Comparison of ENCODE assay signal across 24 cellular contexts in genomic region chr2:206256711-206257110, GRCh38. TPM values are rescaled to one million over a fixed set of nuclear protein-coding genes. Genes with fewer than 3 reads are reported as not detected.
DNase-seq lines count a peak whose midpoint lies in the region; ATAC-seq, FAIRE-seq and TF ChIP-seq lines count a peak whose summit lies in the region.
"Had no signal": no experiment of that assay in that cellular context is flagged by ENCODE, and none has a peak within 500 bp of the region (broad histone marks: within the 10 kb centered on the region; RNA-seq: fewer than 3 reads in every experiment).

No MANE protein-coding gene starts in this region.

- H2BK12ac ChIP-seq in H1 (ENCODE audit: low read depth, low read length) (peak overlapping the region; percentile 33; the same call in 1 of the 2 replicates), trophoblast cell (ENCODE audit: low read length) (no peak overlapping the region)

- 40% methylated on average over 7 of the region's 7 CpGs; no CpG with 5 or more reads in 1 of the 2 experiments for WGBS in H1 (ENCODE audit: extremely low coverage in 1 of 2, insufficient coverage in 1 of 2, insufficient read length in 1 of 2, insufficient replicate concordance in 2 of 2, low coverage in 1 of 2, low lambda C conversion rate in 2 of 2, missing lambda C conversion rate in 1 of 2), 2 experiments
- no CpG with 5 or more reads among the region's 7 CpGs for WGBS in trophoblast cell (ENCODE audit: extremely low coverage, insufficient coverage, insufficient read length)

- H3K36me3 Mint-ChIP-seq in neural crest cell (ENCODE audit: low read depth), result peaks cover 3% of the 10 kb centered on the region
- peaks cover 0 to 5% (median 0%) of the 10 kb centered on the region in 5 donors for H3K36me3 Mint-ChIP-seq in naive thymus-derived CD4-positive, alpha-beta T cell
- H3K36me3 Mint-ChIP-seq: CD4-positive, CD25-positive, alpha-beta regulatory T cell had no signal

- H3K18ac ChIP-seq in H1 (ENCODE audit: extremely low read depth, low read length) (no peak overlapping the region; the same call in 1 of the 2 replicates), trophoblast cell (ENCODE audit: low read length) (no peak overlapping the region)

- H3K14ac ChIP-seq in H1 (ENCODE audit: insufficient read length), result no peak overlapping the region
- no peak overlapping the region for H3K14ac ChIP-seq in trophoblast cell (ENCODE audit: low read length)

- H3K9ac ChIP-seq in H1 (replicated peaks in 1 of 4; ENCODE audit: extremely low read depth in 1 of 4, low read depth in 3 of 4, low read length in 3 of 4), result no peak overlapping the region
- H3K9ac ChIP-seq in trophoblast cell (ENCODE audit: low read length), result no peak overlapping the region
- H3K9ac ChIP-seq: BLaER1, KMS-11 had no signal

- CTCF ChIA-PET in H1 (lab: Charles Lee; ENCODE audit: partially characterized antibody), result interaction anchor here (1.1 to 2.9 kb wide), 6 partner anchors 10 to 299 kb away, joined by 3 to 9 read pairs (median 4); partner anchors contain the start of gene ZDBF2
- CTCF ChIA-PET in naive thymus-derived CD4-positive, alpha-beta T cell (lab: Charles Lee), result no interaction called here

- H2BK15ac ChIP-seq in H1 (ENCODE audit: low read length), result no peak overlapping the region

- H3K4me2 ChIP-seq in H1 (ENCODE audit: insufficient read depth in 1 of 2, low read depth in 2 of 2, low read length in 2 of 2), result peak overlapping the region in 1 of 2 experiments; percentile 25; a peak in 1 of 4 replicates
- no peak overlapping the region for H3K4me2 ChIP-seq in trophoblast cell (ENCODE audit: low read length)
- H3K4me2 ChIP-seq: BLaER1, KMS-11 had no signal

- H3K9me3 ChIP-seq in H1 (ENCODE audit: insufficient read depth in 2 of 2, low read depth in 1 of 2, low read length in 1 of 2) (no peaks in the 10 kb centered on the region), trophoblast cell (ENCODE audit: insufficient read depth, low read depth, low read length) (peaks cover 3% of the 10 kb centered on the region)
- H3K9me3 ChIP-seq in naive thymus-derived CD4-positive, alpha-beta T cell (ENCODE audit: control insufficient read depth in 2 of 3, low read length in 3 of 3), result no peaks in the 10 kb centered on the region
- H3K9me3 ChIP-seq: SJSA1 had no signal

- peaks cover 3% of the 10 kb centered on the region for H3K4me1 Mint-ChIP-seq in neural crest cell
- H3K4me1 Mint-ChIP-seq in naive thymus-derived CD4-positive, alpha-beta T cell, result peaks cover 0 to 5% (median 4%) of the 10 kb centered on the region in 7 donors

- no peak for TF ChIP-seq EP300 in H1 (IDR thresholded peaks at IDR 0.05; ENCODE audit: borderline replicate concordance in 1 of 2, low read depth in 2 of 2, low read length in 2 of 2)

- no peak overlapping the region for H2AFZ ChIP-seq in H1 (ENCODE audit: low read length)
- H2AFZ ChIP-seq in trophoblast cell (ENCODE audit: insufficient read depth, low read length, poor library complexity), result no peak overlapping the region

- H3K23me2 ChIP-seq in H1 (ENCODE audit: low read depth, low read length), result no peaks in the 10 kb centered on the region; the same call in 1 of the 2 replicates

- TF ChIP-seq POLR2A in H1 (IDR thresholded peaks at IDR 0.05; ENCODE audit: control extremely low read depth in 1 of 2, low read depth in 2 of 2, low read length in 2 of 2), result no peak

- TF ChIP-seq CTCF in H1 (IDR thresholded peaks at IDR 0.05; ENCODE audit: control extremely low read depth in 1 of 3, insufficient read depth in 1 of 3, low read depth in 1 of 3, low read length in 3 of 3) (no peak), neural crest cell (conservative IDR thresholded peaks at IDR 0.05) (no peak)

- POLR2A ChIA-PET in H1 (lab: Charles Lee; ENCODE audit: partially characterized antibody), result interaction anchor here (1.7 to 3.5 kb wide), 2 partner anchors 88 to 96 kb away, joined by 4 to 17 read pairs; partner anchors contain the start of genes EEF1B2 and NDUFS1
- POLR2A ChIA-PET in naive thymus-derived CD4-positive, alpha-beta T cell (lab: Charles Lee), result no interaction called here

- peaks cover 0 to 5% of the 10 kb centered on the region in 2 experiments for H4K20me1 ChIP-seq in H1 (replicated peaks in 1 of 2; ENCODE audit: control insufficient read depth in 1 of 2, insufficient read depth in 2 of 2, low read length in 2 of 2)
- H4K20me1 ChIP-seq: BLaER1 had no signal

- no peak overlapping the region for H4K5ac ChIP-seq in H1 (ENCODE audit: insufficient read length, low read depth, low read length)

- H4K8ac ChIP-seq in H1 (ENCODE audit: extremely low read depth, insufficient read depth, low read length), result no peak overlapping the region
- no peak overlapping the region for H4K8ac ChIP-seq in trophoblast cell (ENCODE audit: low read depth, low read length)

- no peaks in the 10 kb centered on the region for H3K79me1 ChIP-seq in H1 (ENCODE audit: low read depth, low read length)
- H3K79me1 ChIP-seq in trophoblast cell (ENCODE audit: low read length), result no peaks in the 10 kb centered on the region

- ATAC-seq in naive thymus-derived CD4-positive, alpha-beta T cell, result no peak

- no peak overlapping the region for H3K23ac ChIP-seq in H1 (ENCODE audit: insufficient read length)
- H3K23ac ChIP-seq in trophoblast cell (ENCODE audit: low read length), result no peak overlapping the region

- H3K4me3 ChIP-seq in H1 (ENCODE audit: extremely low read depth in 1 of 4, insufficient read depth in 2 of 4, low read depth in 3 of 4, low read length in 4 of 4) (no peak overlapping the region), trophoblast cell (ENCODE audit: low read depth, low read length) (no peak overlapping the region)
- no peak overlapping the region for H3K4me3 ChIP-seq in naive thymus-derived CD4-positive, alpha-beta T cell (ENCODE audit: low read length)
- H3K4me3 ChIP-seq: BLaER1, SJSA1 had no signal

- no peak overlapping the region for H3K4me3 Mint-ChIP-seq in neural crest cell
- no peak overlapping the region for H3K4me3 Mint-ChIP-seq in naive thymus-derived CD4-positive, alpha-beta T cell
- H3K4me3 Mint-ChIP-seq: CD4-positive, CD25-positive, alpha-beta regulatory T cell; H9; HFFc6 had no signal

- no peaks in the 10 kb centered on the region for H3K27me3 Mint-ChIP-seq in neural crest cell (ENCODE audit: low read depth)
- peaks cover 66 to 80% (median 71%) of the 10 kb centered on the region in 5 donors for H3K27me3 Mint-ChIP-seq in naive thymus-derived CD4-positive, alpha-beta T cell

- H3K27me3 ChIP-seq in H1 (replicated peaks in 1 of 4; ENCODE audit: control insufficient read depth in 3 of 4, extremely low read depth in 1 of 4, insufficient read depth in 3 of 4, low read length in 3 of 4) (peaks cover 75 to 94% (median 91%) of the 10 kb centered on the region in 4 experiments), trophoblast cell (ENCODE audit: insufficient read depth, low read length) (peaks cover 39% of the 10 kb centered on the region)
- peaks cover 6 to 19% of the 10 kb centered on the region in 2 donors for H3K27me3 ChIP-seq in naive thymus-derived CD4-positive, alpha-beta T cell (ENCODE audit: control insufficient read depth in 2 of 2, insufficient read depth in 2 of 2, low read length in 2 of 2)
- H3K27me3 ChIP-seq: BLaER1, SJSA1 had no signal

- no peak overlapping the region for H2BK5ac ChIP-seq in H1 (ENCODE audit: low read depth, low read length)
- no peak overlapping the region for H2BK5ac ChIP-seq in trophoblast cell (ENCODE audit: low read depth, low read length, poor library complexity)

- DNase-seq in ELF-1 (ENCODE audit: low read depth, low spot score) (peak; percentile 85), OCI-M1 (lab: John Stamatoyannopoulos, UW) (peak; percentile 11), H1 (ENCODE audit: low read depth in 1 of 2, low spot score in 2 of 2) (no peak), neural crest cell (ENCODE audit: low read depth, low spot score) (no peak), KBM-7 (no peak), trophoblast cell (no peak)
- DNase-seq in naive thymus-derived CD4-positive, alpha-beta T cell, result no peak
- DNase-seq: CD4-positive, CD25-positive, alpha-beta regulatory T cell; DMS153; DND-41; H9; HFFc6; IMR-90; NCI-H1092 treated with DMSO at 0.1 percent for 48 hours; NCI-H1436; NCI-H187 treated with DMSO at 0.1 percent for 48 hours; NCI-H2107; NCI-H526 treated with DMSO at 0.1 percent for 48 hours; Right ventricle myocardium superior; RPMI8226 had no signal

- no peak overlapping the region for H4K91ac ChIP-seq in H1 (replicated peaks; ENCODE audit: insufficient read length, low read length)
- H4K91ac ChIP-seq in trophoblast cell (ENCODE audit: low read depth, low read length), result no peak overlapping the region

- no peaks in the 10 kb centered on the region for H3K36me3 ChIP-seq in H1 (ENCODE audit: control insufficient read depth in 2 of 4, insufficient read depth in 4 of 4, low read length in 3 of 4)
- no peaks in the 10 kb centered on the region for H3K36me3 ChIP-seq in naive thymus-derived CD4-positive, alpha-beta T cell (ENCODE audit: control insufficient read depth in 2 of 3, insufficient read depth in 3 of 3, low read length in 3 of 3)
- H3K36me3 ChIP-seq in trophoblast cell (ENCODE audit: control insufficient read depth in 1 of 2, insufficient read depth in 2 of 2, low read length in 2 of 2), result no peaks in the 10 kb centered on the region
- H3K36me3 ChIP-seq: BLaER1, SJSA1 had no signal

- no peak for FAIRE-seq in H1 (lab: Jason Lieb, UNC)
- FAIRE-seq: GM18507 had no signal

- no peak overlapping the region for H3K4ac ChIP-seq in H1 (replicated peaks; ENCODE audit: insufficient read length, low read depth, low read length)
- H3K4ac ChIP-seq in trophoblast cell (ENCODE audit: low read depth, low read length), result no peak overlapping the region

- H3K9me3 Mint-ChIP-seq in neural crest cell, result peaks cover 3% of the 10 kb centered on the region
- H3K9me3 Mint-ChIP-seq in naive thymus-derived CD4-positive, alpha-beta T cell, result peaks cover 4 to 38% (median 10%) of the 10 kb centered on the region in 11 donors
- H3K9me3 Mint-ChIP-seq: H9 had no signal

- H2AK5ac ChIP-seq in H1 (ENCODE audit: low read depth, low read length) (no peak overlapping the region), trophoblast cell (ENCODE audit: low read length) (no peak overlapping the region)

- H4K12ac ChIP-seq in trophoblast cell (ENCODE audit: low read depth, low read length), result no peak overlapping the region

- H2BK120ac ChIP-seq in H1 (replicated peaks; ENCODE audit: low read depth, low read length), result no peak overlapping the region
- no peak overlapping the region for H2BK120ac ChIP-seq in trophoblast cell (ENCODE audit: insufficient read depth, low read length, poor library complexity)

- in situ Hi-C loops in KBM-7 (cut with MboI; ENCODE audit: low pct_unique_long_range_greater_than_20kb, low sequenced_read_pairs), result no loop called here

- no peak overlapping the region for H3K56ac ChIP-seq in H1 (replicated peaks; ENCODE audit: insufficient read length, low read depth, low read length)

- no peaks in the 10 kb centered on the region for H3K79me2 ChIP-seq in H1 (ENCODE audit: control insufficient read depth in 1 of 2, insufficient read depth in 2 of 2, low read length in 2 of 2)
- H3K79me2 ChIP-seq in trophoblast cell (ENCODE audit: control insufficient read depth, insufficient read depth, low read length, poor library complexity), result no peaks in the 10 kb centered on the region

- peaks cover 3 to 12% (median 4%) of the 10 kb centered on the region in 4 experiments; a peak in 4 of 7 replicates for H3K4me1 ChIP-seq in H1 (replicated peaks in 1 of 4; ENCODE audit: control insufficient read depth in 3 of 4, insufficient read depth in 4 of 4, low read length in 3 of 4)
- no peaks in the 10 kb centered on the region for H3K4me1 ChIP-seq in naive thymus-derived CD4-positive, alpha-beta T cell (ENCODE audit: control insufficient read depth in 2 of 2, insufficient read depth in 2 of 2, low read length in 2 of 2)
- no peaks in the 10 kb centered on the region for H3K4me1 ChIP-seq in trophoblast cell (ENCODE audit: control insufficient read depth in 1 of 2, insufficient read depth in 2 of 2, low read length in 2 of 2)

- no peak overlapping the region for H3K27ac ChIP-seq in H1 (ENCODE audit: low read depth, low read length)
- no peak overlapping the region for H3K27ac ChIP-seq in naive thymus-derived CD4-positive, alpha-beta T cell (ENCODE audit: low read depth, low read length)
- H3K27ac ChIP-seq in trophoblast cell (ENCODE audit: low read depth, low read length), result no peak overlapping the region
- H3K27ac ChIP-seq: BLaER1, KMS-11, SJSA1 had no signal

- peak overlapping the region; percentile 27 for H3K27ac Mint-ChIP-seq in neural crest cell (ENCODE audit: unreplicated experiment)
- no peak overlapping the region for H3K27ac Mint-ChIP-seq in naive thymus-derived CD4-positive, alpha-beta T cell
- H3K27ac Mint-ChIP-seq: CD4-positive, CD25-positive, alpha-beta regulatory T cell; HFFc6 had no signal

- no peak overlapping the region for H2BK20ac ChIP-seq in H1 (ENCODE audit: low read length)

- no peak for TF ChIP-seq RAD21 in H1 (IDR thresholded peaks at IDR 0.05 in 1 of 2, conservative IDR thresholded peaks at IDR 0.05 in 1 of 2; ENCODE audit: low read depth in 2 of 2, low read length in 2 of 2)

- intact Hi-C loops in naive thymus-derived CD4-positive, alpha-beta T cell (cut with micrococcal nuclease), result no loop called here

RNA-seq across cellular contexts. Expression of gene ZDBF2, which starts 17.8 kb away (rescaled TPM):
- total RNA-seq in H1 (2021; fragmentation: NEBNext Ultra II Directional; extraction: Animal tissue kit (Norgen Biotek cat#: 25700)), result 15.3 and 17.2 TPM in 2 replicates
- 0.99 and 1.5 TPM in 2 replicates for polyA plus RNA-seq in H1 (2011; rRNA removed)
- 1.9 TPM for polyA plus RNA-seq in H1 (2011; cell fraction: cytosol; rRNA removed)
- polyA plus RNA-seq in H1 (2011; cell fraction: nucleus; rRNA removed), result 4.0 TPM
- 2.1 to 4.6 TPM (median 3.8 TPM) in 4 replicates for polyA plus RNA-seq in H1 (2012, experiment 1 of 2)
- 0.17 TPM for polyA plus RNA-seq in H1 (2012, experiment 2 of 2)
- polyA plus RNA-seq in H1 (2013, experiment 1 of 2), result 7.0 TPM
- 6.1 TPM for polyA plus RNA-seq in H1 (2013, experiment 2 of 2)
- polyA minus RNA-seq in H1 (2011; rRNA and poly(A)+ RNA removed), result 16.4 and 25.0 TPM in 2 replicates
- polyA minus RNA-seq in H1 (2011; cell fraction: cytosol; rRNA and poly(A)+ RNA removed), result 6.5 TPM
- 22.6 TPM for polyA minus RNA-seq in H1 (2011; cell fraction: nucleus; rRNA and poly(A)+ RNA removed)
- total RNA-seq in neural crest cell, result 27.1 and 28.1 TPM in 2 replicates
- total RNA-seq in naive thymus-derived CD4-positive, alpha-beta T cell, result 10 to 100 TPM in 4 of 5 experiments, 1 to 10 TPM in 1; 9.1 to 22.4 (median 16.0) TPM
- 1 to 10 TPM; 4.4 to 6.7 TPM for polyA plus RNA-seq in naive thymus-derived CD4-positive, alpha-beta T cell
- polyA plus RNA-seq in trophoblast cell (2013), result 3.1 and 3.3 TPM in 2 replicates

Comparison
In these comparisons a context has a peak if more than half of its experiments do, and no peak if none do; other contexts are left out.
1. DNase-seq: peak in ELF-1 (single experiment) and OCI-M1 (single experiment); none in H1 (0 of 2), neural crest cell (single experiment), KBM-7 (single experiment), naive thymus-derived CD4-positive, alpha-beta T cell (0 of 9) and trophoblast cell (0 of 2).